ENCODE assay signal across 8 cellular contexts in the genomic region with DNA sequence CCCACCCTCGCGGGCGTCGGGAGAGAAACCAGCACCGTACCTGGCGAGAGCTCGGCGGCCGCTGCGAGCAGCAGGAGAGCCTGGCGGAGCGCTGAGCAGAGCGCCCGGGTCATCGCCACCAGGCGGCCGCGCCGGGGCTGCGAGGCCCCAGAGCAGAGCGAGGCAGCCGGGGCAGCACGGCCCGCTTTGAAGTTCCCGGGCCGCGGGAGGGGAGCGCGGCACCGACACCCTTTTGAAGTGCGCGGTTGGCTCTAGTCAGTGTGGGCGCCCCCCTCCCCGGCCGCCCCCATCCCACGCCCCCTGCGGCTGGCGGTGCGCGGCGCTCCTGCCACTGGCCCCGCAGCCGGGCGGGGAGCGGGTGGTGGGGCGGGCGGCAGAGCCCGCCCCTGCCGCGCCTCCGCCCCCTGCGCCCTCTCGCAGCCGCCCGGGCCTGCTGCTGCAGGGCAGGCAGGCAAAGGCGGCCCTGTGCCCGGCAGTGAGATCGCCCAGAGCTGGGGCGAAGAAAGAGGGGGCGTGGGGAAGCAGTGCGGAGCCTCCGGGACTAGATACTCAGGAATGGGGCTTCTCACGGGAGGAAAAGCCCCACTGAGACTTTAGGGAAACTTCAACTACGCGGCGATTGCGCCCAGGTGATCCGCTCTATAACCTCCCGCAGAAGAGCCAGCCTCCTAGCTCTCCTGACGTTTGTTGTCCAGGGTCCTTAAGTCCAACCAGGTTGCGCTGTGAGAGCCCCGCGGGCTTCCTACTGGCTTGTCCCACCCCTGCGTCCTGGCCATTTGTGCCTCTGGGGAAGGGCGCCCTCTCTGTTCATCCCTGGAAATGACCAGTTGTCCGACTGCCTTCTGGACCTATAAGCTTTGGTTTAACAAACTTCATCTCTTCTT. TPM values are rescaled to one million over a fixed set of nuclear protein-coding genes. Genes with fewer than 3 reads are reported as not detected.
DNase-seq lines count a peak whose midpoint lies in the region; ATAC-seq and TF ChIP-seq lines count a peak whose summit lies in the region.

Gene ACVR1C (minus strand): TSS at position 333 of the 884 bp plus-strand sequence. CDS start 220 bp downstream, at position 113.

- H4K20me1 ChIP-seq in IMR-90 (ENCODE audit: insufficient read depth, low read length) (no peaks in the 10 kb centered on the region), osteoblast (ENCODE audit: insufficient read depth, low read length) (no peaks in the 10 kb centered on the region)

- peak within 1 kb of the TSS; percentile 96 for H2AFZ ChIP-seq in IMR-90 (replicated peaks; ENCODE audit: low read length, poor library complexity)
- H2AFZ ChIP-seq in osteoblast (ENCODE audit: low read length), result peak within 1 kb of the TSS; percentile 94

- no peaks in the 10 kb centered on the region for H3K36me3 Mint-ChIP-seq in activated naive CD4-positive, alpha-beta T cell treated with anti-CD3 and anti-CD28 coated beads, Interleukin-2, amount 50 U/mL, for 72 hours

- peak within 1 kb of the TSS; percentile 59; the same call in 1 of the 2 replicates for H3K23ac ChIP-seq in IMR-90 (ENCODE audit: low read depth, low read length)

- no peaks in the 10 kb centered on the region for H3K79me2 ChIP-seq in osteoblast (ENCODE audit: insufficient read depth, low read length)

- in situ Hi-C loops in IMR-90 (cut with MboI; ENCODE audit: low sequenced_read_pairs), result loop anchor here (25.0 kb wide), 1 partner anchor 384 kb away; no protein-coding TSS in a partner anchor

- peak within 1 kb of the TSS; percentile 86 for H3K4me2 ChIP-seq in IMR-90 (ENCODE audit: low read depth, low read length)
- H3K4me2 ChIP-seq in osteoblast (ENCODE audit: insufficient read depth, low read length), result peak within 1 kb of the TSS; percentile 92

- no peak within 1 kb of the TSS for H2BK5ac ChIP-seq in IMR-90 (ENCODE audit: low read depth, low read length, poor library complexity, severe bottlenecking)

- H3K9ac ChIP-seq in IMR-90 (ENCODE audit: low read depth, low read length), result no peak within 1 kb of the TSS

- peak within 1 kb of the TSS; percentile 65 for H2AK9ac ChIP-seq in IMR-90 (replicated peaks; ENCODE audit: low read depth, low read length, poor library complexity)

- H3K4ac ChIP-seq in IMR-90 (ENCODE audit: low read depth, low read length), result no peak within 1 kb of the TSS

- H3K4me3 ChIP-seq in IMR-90 (ENCODE audit: insufficient read depth, low read depth, low read length) (peak within 1 kb of the TSS; percentile 56), SJCRH30 (peak within 1 kb of the TSS; percentile 73), osteoblast (ENCODE audit: insufficient read depth, low read length) (peak within 1 kb of the TSS; percentile 72), testis (peak within 1 kb of the TSS; percentile 64 to 70)

- H4K91ac ChIP-seq in IMR-90 (ENCODE audit: insufficient read depth, low read depth, low read length), result no peak within 1 kb of the TSS

- H3K27ac Mint-ChIP-seq in activated naive CD4-positive, alpha-beta T cell treated with anti-CD3 and anti-CD28 coated beads, Interleukin-2, amount 50 U/mL, for 72 hours, result peak within 1 kb of the TSS; percentile 52 to 84

- TF ChIP-seq RAD21 in IMR-90 (IDR thresholded peaks at IDR 0.05; ENCODE audit: low read length), result peak; percentile 38; the same call in 1 of the 2 replicates

- no peak within 1 kb of the TSS for H4K8ac ChIP-seq in IMR-90 (ENCODE audit: low read depth in 2 of 2, low read length in 2 of 2)

- H3K9me3 Mint-ChIP-seq in activated naive CD4-positive, alpha-beta T cell treated with anti-CD3 and anti-CD28 coated beads, Interleukin-2, amount 50 U/mL, for 72 hours, result no peaks in the 10 kb centered on the region

- ATAC-seq in GM21529 (IDR thresholded peaks at IDR 0.05; ENCODE audit: unreplicated experiment) (peak; percentile 81), IMR-90 (ENCODE audit: low read depth) (peak; percentile 95)
- ATAC-seq in activated naive CD4-positive, alpha-beta T cell treated with anti-CD3 and anti-CD28 coated beads, Interleukin-2, amount 50 U/mL, for 72 hours, result peak; percentile 75 to 88

- H2AK5ac ChIP-seq in IMR-90 (ENCODE audit: low read depth, low read length), result no peak within 1 kb of the TSS

- no peak within 1 kb of the TSS for H2BK120ac ChIP-seq in IMR-90 (ENCODE audit: low read depth, low read length)

- TF ChIP-seq POLR2A in IMR-90 (IDR thresholded peaks at IDR 0.05; ENCODE audit: low read depth, low read length), result no peak
- no peak for TF ChIP-seq POLR2A in testis (IDR thresholded peaks at IDR 0.05)

- H2BK15ac ChIP-seq in IMR-90 (ENCODE audit: low read depth, low read length), result no peak within 1 kb of the TSS

- no peak within 1 kb of the TSS for H3K18ac ChIP-seq in IMR-90 (ENCODE audit: low read depth, low read length)

- 3% methylated on average over 10 of the region's 76 CpGs; no CpG with 5 or more reads in 1 of the 2 experiments for WGBS in IMR-90 (ENCODE audit: extremely low coverage in 2 of 2, insufficient read length in 1 of 2), 2 experiments
- 1% methylated on average over 16 to 48 of the region's 76 CpGs for WGBS in testis, 2 donors

- no peaks in the 10 kb centered on the region for H3K79me1 ChIP-seq in IMR-90 (ENCODE audit: low read depth in 1 of 2, low read length in 2 of 2)

- H3K9me3 ChIP-seq in IMR-90 (ENCODE audit: control insufficient read depth, insufficient read depth, low read length) (no peaks in the 10 kb centered on the region), SJCRH30 (replicated peaks) (no peaks in the 10 kb centered on the region), osteoblast (ENCODE audit: low read depth, low read length) (no peaks in the 10 kb centered on the region), testis (no peaks in the 10 kb centered on the region)

- no TSS peak for BruUV-seq in IMR-90 (replicated peaks; lab: Mats Ljungman, UMichigan)

- dilution Hi-C loops in IMR-90 (cut with HindIII; ENCODE audit: low sequenced_read_pairs, unreplicated experiment), result no loop called here

- H3K56ac ChIP-seq in IMR-90 (ENCODE audit: extremely low read depth, insufficient read depth, low read length), result no peak within 1 kb of the TSS

- POLR2A ChIA-PET in IMR-90 (lab: Charles Lee; ENCODE audit: unreplicated experiment), result no interaction called here

- no peak within 1 kb of the TSS for H2BK20ac ChIP-seq in IMR-90 (ENCODE audit: low read depth, low read length)

- DNase-seq in DMS53 treated with DMSO at 0.1 percent for 48 hours (lab: John Stamatoyannopoulos, UW; ENCODE audit: unreplicated experiment) (peak; percentile 84), IMR-90 (peak; percentile 37), SJCRH30 (peak; percentile 86 to 91), glomerular visceral epithelial cell (ENCODE audit: extremely low spot score) (peak; percentile 65), osteoblast (ENCODE audit: insufficient read length, low spot score, missing footprints) (peak; percentile 97), testis (peak; percentile 94)
- DNase-seq in activated naive CD4-positive, alpha-beta T cell treated with anti-CD3 and anti-CD28 coated beads, Interleukin-2, amount 50 U/mL, for 72 hours (ENCODE audit: low spot score in 2 of 2), result peak; percentile 72 to 76

- TF ChIP-seq CTCF in IMR-90 (conservative IDR thresholded peaks at IDR 0.05; ENCODE audit: low read depth, low read length) (peak; percentile 44), osteoblast (IDR thresholded peaks at IDR 0.05; ENCODE audit: extremely low read depth, low read depth, low read length) (peak; percentile 74), testis (IDR thresholded peaks at IDR 0.05) (peak; percentile 23 to 65 (median 61))

- H4K5ac ChIP-seq in IMR-90 (ENCODE audit: low read depth, low read length), result no peak within 1 kb of the TSS

- no peak within 1 kb of the TSS for H3K27ac ChIP-seq in IMR-90 (ENCODE audit: insufficient read depth, low read length)
- H3K27ac ChIP-seq in SJCRH30, result no peak within 1 kb of the TSS; the same call in 1 of the 2 replicates
- no peak within 1 kb of the TSS for H3K27ac ChIP-seq in osteoblast (ENCODE audit: low read depth, low read length)
- H3K27ac ChIP-seq in testis, result peak within 1 kb of the TSS in 1 of 2 donors; percentile 55

- H3K9me1 ChIP-seq in IMR-90 (ENCODE audit: insufficient read depth, low read length), result no peaks in the 10 kb centered on the region

- H3K4me1 ChIP-seq in IMR-90 (ENCODE audit: control insufficient read depth, insufficient read depth, low read length), result peaks cover 4% of the 10 kb centered on the region
- peaks cover 3% of the 10 kb centered on the region for H3K4me1 ChIP-seq in SJCRH30
- H3K4me1 ChIP-seq in osteoblast (ENCODE audit: insufficient read depth, low read length), result peaks cover 5% of the 10 kb centered on the region
- no peaks in the 10 kb centered on the region for H3K4me1 ChIP-seq in testis

- CTCF ChIA-PET in IMR-90 (lab: Yijun Ruan, JAX), result interaction anchor here (0.6 to 1.5 kb wide), 7 partner anchors 7 to 38 kb away, joined by 3 to 9 read pairs (median 3); no protein-coding TSS in a partner anchor

- no peak within 1 kb of the TSS for H3K14ac ChIP-seq in IMR-90 (replicated peaks; ENCODE audit: low read depth, low read length)

- H3K36me3 ChIP-seq in IMR-90 (ENCODE audit: control insufficient read depth, insufficient read depth, low read length) (no peaks in the 10 kb centered on the region), SJCRH30 (no peaks in the 10 kb centered on the region), osteoblast (ENCODE audit: insufficient read depth, low read length) (no peaks in the 10 kb centered on the region), testis (ENCODE audit: low read depth, missing control alignments) (no peaks in the 10 kb centered on the region)

- intact Hi-C loops in IMR-90 (cut with micrococcal nuclease), result loop anchor here (1.0 to 5.0 kb wide), 3 partner anchors 119 to 382 kb away; partner anchors contain the start of gene ACVR1
- intact Hi-C loops in testis (cut with DNase I; ENCODE audit: low total_unique reads), result no loop called here

- peaks cover 12% of the 10 kb centered on the region for H3K27me3 ChIP-seq in IMR-90 (ENCODE audit: control insufficient read depth, insufficient read depth, low read length)
- H3K27me3 ChIP-seq in SJCRH30, result no peaks in the 10 kb centered on the region
- H3K27me3 ChIP-seq in osteoblast (ENCODE audit: insufficient read depth, low read length), result peaks cover 14% of the 10 kb centered on the region
- H3K27me3 ChIP-seq in testis, result no peaks in the 10 kb centered on the region

TF ChIP-seq in IMR-90, 13 proteins besides CTCF, POLR2A, EP300 and RAD21 (continues in another document):
- TF ChIP-seq MAFK (IDR thresholded peaks at IDR 0.05; ENCODE audit: low read depth, low read length), result no peak
- TF ChIP-seq MXI1 (IDR thresholded peaks at IDR 0.05; ENCODE audit: borderline replicate concordance, low read depth, low read length), result no peak

RNA-seq across cellular contexts. Expression of gene ACVR1C, which starts in this region (rescaled TPM):
- total RNA-seq in IMR-90 (2012; rRNA removed), result 0.18 and 0.28 TPM in 2 replicates
- 0.01 and 0.07 TPM in 2 replicates for polyA plus RNA-seq in IMR-90 (2012; rRNA removed)
- polyA plus RNA-seq in IMR-90 (2012; cell fraction: cytosol; rRNA removed), result 0.01 TPM in 1 of 2 replicates, not detected in the other
- 0.01 and 0.10 TPM in 2 replicates for polyA plus RNA-seq in IMR-90 (2012; cell fraction: nucleus; rRNA removed; ENCODE audit: low replicate concordance)
- 2.8 and 3.4 TPM in 2 replicates for total RNA-seq in SJCRH30 (2014; rRNA removed; shearing (Covaris generic))
- total RNA-seq in activated naive CD4-positive, alpha-beta T cell treated with anti-CD3 and anti-CD28 coated beads, Interleukin-2, amount 50 U/mL, for 72 hours, result 1 to 10 TPM; 2.3 to 2.6 TPM
- 0.29 and 0.36 TPM in 2 replicates for total RNA-seq in osteoblast
- 1 to 10 TPM; 1.4 to 2.3 TPM for total RNA-seq in testis
- 0.47 TPM for polyA plus RNA-seq in testis (ENCODE audit: insufficient read depth, low read depth, low replicate concordance)

Comparison
In these comparisons a context has a peak if more than half of its experiments do, and no peak if none do; other contexts are left out.
1. Peak in DNase-seq, ATAC-seq, H3K4me3 ChIP-seq and H3K4me2 ChIP-seq in IMR-90; RNA of the gene not detected or under 1 TPM.
2. Peak in DNase-seq, H3K4me3 ChIP-seq and H3K4me2 ChIP-seq in osteoblast; RNA of the gene not detected or under 1 TPM.
3. DNase-seq: peak in every context shown above with its lines; median percentile 97 in osteoblast; 94 in testis; 88 in SJCRH30; 84 in DMS53 treated with DMSO at 0.1 percent for 48 hours; 74 in activated naive CD4-positive, alpha-beta T cell treated with anti-CD3 and anti-CD28 coated beads, Interleukin-2, amount 50 U/mL, for 72 hours; 65 in glomerular visceral epithelial cell; 37 in IMR-90.